13 cellular contexts compared by ENCODE assay signal in the genomic region with DNA sequence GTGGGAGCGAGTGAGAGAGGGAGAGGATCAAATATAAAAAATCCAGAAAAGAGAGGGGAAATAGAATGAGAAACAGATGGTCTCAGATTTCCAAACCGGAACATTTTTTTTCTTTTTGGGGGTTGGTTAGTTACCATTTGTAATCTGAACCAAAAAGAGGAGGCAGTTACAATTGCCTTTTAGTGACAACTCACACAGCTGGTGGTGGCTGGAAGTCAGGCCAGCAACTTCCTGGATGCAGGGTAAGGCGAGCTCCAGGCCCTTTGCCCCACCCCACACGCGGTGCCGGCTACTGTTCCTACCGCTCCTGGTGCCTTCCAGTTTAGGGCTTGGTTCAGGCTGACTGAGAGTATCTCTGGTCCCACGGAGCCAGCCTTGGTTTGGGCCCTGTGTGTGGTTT. TPM values are rescaled to one million over a fixed set of nuclear protein-coding genes. Genes with fewer than 3 reads are reported as not detected.
DNase-seq lines count a peak whose midpoint lies in the region; ATAC-seq, FAIRE-seq and TF ChIP-seq lines count a peak whose summit lies in the region.
"Had no signal": no experiment of that assay in that cellular context is flagged by ENCODE, and none has a peak within 500 bp of the region (broad histone marks: within the 10 kb centered on the region; RNA-seq: fewer than 3 reads in every experiment).

No MANE protein-coding gene starts in this region.

- H3K4me1 ChIP-seq in A549 = peaks cover 39% of the 10 kb centered on the region
- H3K4me1 ChIP-seq in kidney (ENCODE audit: control insufficient read depth in 1 of 2, insufficient read depth in 1 of 2, low read depth in 1 of 2, low read length in 2 of 2) = no peaks in the 10 kb centered on the region
- no peaks in the 10 kb centered on the region for H3K4me1 ChIP-seq in vagina

- CTCF ChIA-PET in A549 (lab: Yijun Ruan, JAX) = interaction anchor here (0.9 to 11.5 kb wide), 7 partner anchors 22 to 627 kb away, joined by 3 to 212 read pairs (median 13); a partner anchor contains a TSS

- no peak overlapping the region for H3K9ac ChIP-seq in kidney (ENCODE audit: low read length in 2 of 2)

- TF ChIP-seq EP300 in A549 (IDR thresholded peaks at IDR 0.05) = no peak

- no peak for TF ChIP-seq POLR2A in A549 (IDR thresholded peaks at IDR 0.05; ENCODE audit: low read length)
- no peak for TF ChIP-seq POLR2A in vagina (IDR thresholded peaks at IDR 0.05)

- POLR2A ChIA-PET in A549 (lab: Yijun Ruan, JAX) = interaction anchor here (1.5 kb wide), 1 partner anchor 22 kb away, joined by 3 read pairs; no protein-coding TSS in a partner anchor

- H3K27ac ChIP-seq in A549 (peak overlapping the region; percentile 66 to 71), kidney (ENCODE audit: low read depth in 2 of 2, low read length in 2 of 2) (no peak overlapping the region), vagina (no peak overlapping the region)
- H3K27ac ChIP-seq: body of pancreas, heart left ventricle had no signal

- no peak for FAIRE-seq in A549 (lab: Jason Lieb, UNC)
- no peak for FAIRE-seq in kidney (lab: Jason Lieb, UNC)

- WGBS in A549 (ENCODE audit: missing lambda C conversion rate) = 75% methylated on average over 8 of the region's 8 CpGs

- no peak for TF ChIP-seq CTCF in A549 (IDR thresholded peaks at IDR 0.05)
- no peak for TF ChIP-seq CTCF in kidney (IDR thresholded peaks at IDR 0.05; ENCODE audit: borderline replicate concordance, extremely low read depth, insufficient read depth)
- TF ChIP-seq CTCF in vagina (IDR thresholded peaks at IDR 0.05) = no peak

- TF ChIP-seq RAD21 in A549 (conservative IDR thresholded peaks at IDR 0.05 in 1 of 2, IDR thresholded peaks at IDR 0.05 in 1 of 2) = no peak

- H3K36me3 ChIP-seq in H7 (replicated peaks; ENCODE audit: control insufficient read depth, insufficient read depth, low read length) (no peaks in the 10 kb centered on the region), kidney (ENCODE audit: control insufficient read depth in 1 of 2, insufficient read depth in 2 of 2, low read length in 2 of 2) (no peaks in the 10 kb centered on the region), vagina (no peaks in the 10 kb centered on the region)
- H3K36me3 ChIP-seq: heart left ventricle had no signal

- H3K27me3 ChIP-seq in H7 (ENCODE audit: control insufficient read depth, insufficient read depth, low read length) = no peaks in the 10 kb centered on the region
- H3K27me3 ChIP-seq in vagina = no peaks in the 10 kb centered on the region
- H3K27me3 ChIP-seq: body of pancreas had no signal

- ATAC-seq in A549 (peak in 1 of 2 experiments; percentile 26; a peak in 1 of 6 replicates), SK-N-SH treated with all-trans-retinoic acid at 6 μM for 48 hours (peak; percentile 71), GM18868 (IDR thresholded peaks at IDR 0.05; ENCODE audit: unreplicated experiment) (no peak)
- ATAC-seq: body of pancreas had no signal

- H3K9me3 ChIP-seq in A549 (no peaks in the 10 kb centered on the region), kidney (ENCODE audit: control insufficient read depth in 1 of 2, low read length in 2 of 2) (no peaks in the 10 kb centered on the region), vagina (no peaks in the 10 kb centered on the region)
- H3K9me3 ChIP-seq: body of pancreas, heart left ventricle had no signal

- no peak for DNase-seq in A549 (ENCODE audit: low read depth in 1 of 2, low spot score in 1 of 2)
- DNase-seq in H7 = peak; percentile 47
- peak; percentile 77 for DNase-seq in kidney
- no peak for DNase-seq in vagina (ENCODE audit: extremely low spot score in 2 of 2)
- DNase-seq in GM19240 (ENCODE audit: insufficient read length, low spot score) = no peak
- DNase-seq in NCI-H146 treated with DMSO at 0.1 percent for 48 hours (lab: John Stamatoyannopoulos, UW; ENCODE audit: unreplicated experiment) = no peak
- DNase-seq: body of pancreas; naive B cell; NCI-H1417; stimulated activated CD4-positive, alpha-beta T cell treated with anti-CD3 and anti-CD28 coated beads, Interleukin-2, amount 100 ng/mL, for 48 hours had no signal

- no peak overlapping the region for H3K4me3 ChIP-seq in A549
- H3K4me3 ChIP-seq in H7 (ENCODE audit: insufficient read depth, low read depth, low read length) = no peak overlapping the region
- no peak overlapping the region for H3K4me3 ChIP-seq in kidney (ENCODE audit: low read length in 2 of 2)
- H3K4me3 ChIP-seq in vagina = no peak overlapping the region
- H3K4me3 ChIP-seq: body of pancreas, heart left ventricle had no signal

- H3K4me2 ChIP-seq in A549 = no peak overlapping the region

- intact Hi-C loops in kidney (cut with DNase I) = loop anchor here (10.0 kb wide), 1 partner anchor 150 kb away; no protein-coding TSS in a partner anchor
- intact Hi-C loops in vagina (cut with DNase I) = loop anchor here (10.0 kb wide), 1 partner anchor 140 kb away; no protein-coding TSS in a partner anchor

TF ChIP-seq in A549, 52 proteins besides CTCF, POLR2A, EP300 and RAD21:
- TF ChIP-seq RNF2 (IDR thresholded peaks at IDR 0.05; ENCODE audit: borderline replicate concordance, low read depth) (no peak), MYC (IDR thresholded peaks at IDR 0.05; ENCODE audit: borderline replicate concordance, low read length) (no peak), MAFK (IDR thresholded peaks at IDR 0.05; ENCODE audit: partially characterized antibody) (no peak), ZNF302 (CRISPR knock-in tag; IDR thresholded peaks at IDR 0.05) (no peak)

TF ChIP-seq in SK-N-SH treated with all-trans-retinoic acid at 6 μM for 48 hours, 23 proteins besides CTCF, POLR2A, EP300 and RAD21 (continues in another document):
- TF ChIP-seq, protein P1, sequence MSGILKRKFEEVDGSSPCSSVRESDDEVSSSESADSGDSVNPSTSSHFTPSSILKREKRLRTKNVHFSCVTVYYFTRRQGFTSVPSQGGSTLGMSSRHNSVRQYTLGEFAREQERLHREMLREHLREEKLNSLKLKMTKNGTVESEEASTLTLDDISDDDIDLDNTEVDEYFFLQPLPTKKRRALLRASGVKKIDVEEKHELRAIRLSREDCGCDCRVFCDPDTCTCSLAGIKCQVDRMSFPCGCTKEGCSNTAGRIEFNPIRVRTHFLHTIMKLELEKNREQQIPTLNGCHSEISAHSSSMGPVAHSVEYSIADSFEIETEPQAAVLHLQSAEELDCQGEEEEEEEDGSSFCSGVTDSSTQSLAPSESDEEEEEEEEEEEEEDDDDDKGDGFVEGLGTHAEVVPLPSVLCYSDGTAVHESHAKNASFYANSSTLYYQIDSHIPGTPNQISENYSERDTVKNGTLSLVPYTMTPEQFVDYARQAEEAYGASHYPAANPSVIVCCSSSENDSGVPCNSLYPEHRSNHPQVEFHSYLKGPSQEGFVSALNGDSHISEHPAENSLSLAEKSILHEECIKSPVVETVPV (CRISPR knock-in tag; IDR thresholded peaks at IDR 0.05) = no peak
- no peak for TF ChIP-seq GLIS3 (CRISPR knock-in tag; IDR thresholded peaks at IDR 0.05)
- no peak for TF ChIP-seq ZFP30 (CRISPR knock-in tag; IDR thresholded peaks at IDR 0.05)
- no peak for TF ChIP-seq RARB (CRISPR knock-in tag; IDR thresholded peaks at IDR 0.05)
- TF ChIP-seq PPARA (CRISPR knock-in tag; IDR thresholded peaks at IDR 0.05; ENCODE audit: borderline replicate concordance) = no peak
- no peak for TF ChIP-seq SNAI2 (CRISPR knock-in tag; IDR thresholded peaks at IDR 0.05)
- no peak for TF ChIP-seq TOX (CRISPR knock-in tag; IDR thresholded peaks at IDR 0.05; ENCODE audit: borderline replicate concordance)
- TF ChIP-seq, protein P2, sequence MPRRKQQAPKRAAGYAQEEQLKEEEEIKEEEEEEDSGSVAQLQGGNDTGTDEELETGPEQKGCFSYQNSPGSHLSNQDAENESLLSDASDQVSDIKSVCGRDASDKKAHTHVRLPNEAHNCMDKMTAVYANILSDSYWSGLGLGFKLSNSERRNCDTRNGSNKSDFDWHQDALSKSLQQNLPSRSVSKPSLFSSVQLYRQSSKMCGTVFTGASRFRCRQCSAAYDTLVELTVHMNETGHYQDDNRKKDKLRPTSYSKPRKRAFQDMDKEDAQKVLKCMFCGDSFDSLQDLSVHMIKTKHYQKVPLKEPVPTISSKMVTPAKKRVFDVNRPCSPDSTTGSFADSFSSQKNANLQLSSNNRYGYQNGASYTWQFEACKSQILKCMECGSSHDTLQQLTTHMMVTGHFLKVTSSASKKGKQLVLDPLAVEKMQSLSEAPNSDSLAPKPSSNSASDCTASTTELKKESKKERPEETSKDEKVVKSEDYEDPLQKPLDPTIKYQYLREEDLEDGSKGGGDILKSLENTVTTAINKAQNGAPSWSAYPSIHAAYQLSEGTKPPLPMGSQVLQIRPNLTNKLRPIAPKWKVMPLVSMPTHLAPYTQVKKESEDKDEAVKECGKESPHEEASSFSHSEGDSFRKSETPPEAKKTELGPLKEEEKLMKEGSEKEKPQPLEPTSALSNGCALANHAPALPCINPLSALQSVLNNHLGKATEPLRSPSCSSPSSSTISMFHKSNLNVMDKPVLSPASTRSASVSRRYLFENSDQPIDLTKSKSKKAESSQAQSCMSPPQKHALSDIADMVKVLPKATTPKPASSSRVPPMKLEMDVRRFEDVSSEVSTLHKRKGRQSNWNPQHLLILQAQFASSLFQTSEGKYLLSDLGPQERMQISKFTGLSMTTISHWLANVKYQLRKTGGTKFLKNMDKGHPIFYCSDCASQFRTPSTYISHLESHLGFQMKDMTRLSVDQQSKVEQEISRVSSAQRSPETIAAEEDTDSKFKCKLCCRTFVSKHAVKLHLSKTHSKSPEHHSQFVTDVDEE (CRISPR knock-in tag; IDR thresholded peaks at IDR 0.05) = no peak
- TF ChIP-seq TCF4 (CRISPR knock-in tag; IDR thresholded peaks at IDR 0.05; ENCODE audit: borderline replicate concordance) = no peak
- no peak for TF ChIP-seq ZNF70 (CRISPR knock-in tag; IDR thresholded peaks at IDR 0.05)
- TF ChIP-seq ISL1 (CRISPR knock-in tag; IDR thresholded peaks at IDR 0.05) = no peak

RNA-seq across cellular contexts. Expression of a gene that starts 21.0 kb away (rescaled TPM):
- 43.0 and 52.2 TPM in 2 replicates for polyA plus RNA-seq in A549 (2011; rRNA removed)
- 22.4 and 29.5 TPM in 2 replicates for polyA plus RNA-seq in A549 (2012; cell fraction: cytosol; rRNA removed)
- 25.3 and 30.1 TPM in 2 replicates for polyA plus RNA-seq in A549 (2012; cell fraction: nucleus; rRNA removed)
- polyA plus RNA-seq in A549 (2017; fragmentation: RNase III; extraction: RNeasy Plus Mini Kit Qiagen cat#74134 plus additional on column Dnase treatment) = 26.8 to 33.4 TPM (median 32.5 TPM) in 3 replicates
- 215 and 227 TPM in 2 replicates for polyA minus RNA-seq in A549 (2011; rRNA and poly(A)+ RNA removed)
- 8.1 and 15.9 TPM in 2 replicates for total RNA-seq in H7 (2014; rRNA removed; shearing (Covaris generic))
- 22.8 TPM for total RNA-seq in kidney
- polyA plus RNA-seq in kidney (ENCODE audit: insufficient read depth, low read depth, low replicate concordance) = 0.62 TPM
- total RNA-seq in vagina = 2.2 TPM

Comparison
In these comparisons a context has a peak if more than half of its experiments do, and no peak if none do; other contexts are left out.
1. DNase-seq: peak in H7 (single experiment) and kidney (single experiment); none in A549 (0 of 2), vagina (0 of 2), GM19240 (single experiment) and NCI-H146 treated with DMSO at 0.1 percent for 48 hours (single experiment).
2. H3K27ac ChIP-seq: peak in A549 (2 of 2); none in kidney (0 of 2) and vagina (single experiment).